16 cellular contexts compared by ENCODE assay signal in genomic region chr13:24984134-24984533, GRCh38.
"Had no signal": no experiment of that assay in that cellular context is flagged by ENCODE, and none has a peak within 500 bp of the region (broad histone marks: within the 10 kb centered on the region; RNA-seq: fewer than 3 reads in every experiment).

No MANE protein-coding gene starts in this region.

- DNase-seq: glutamatergic neuron; heart left ventricle; immature natural killer cell; kidney; left ventricle myocardium inferior; naive thymus-derived CD8-positive, alpha-beta T cell; pancreas; psoas muscle; right lobe of liver; stimulated activated CD4-positive, alpha-beta T cell treated with anti-CD3 and anti-CD28 coated beads, Interleukin-1b, Interleukin-23, amount 100 ng/mL, for 48 hours; stimulated activated CD4-positive, alpha-beta T cell treated with anti-CD3 and anti-CD28 coated beads, Interleukin-4, amount 100 ng/mL, for 1 hour; stimulated activated naive CD4-positive, alpha-beta T cell; testis; thyroid gland; trophoblast cell; upper lobe of right lung had no signal
